1 cellular context compared by ENCODE assay signal in genomic region chr10:125448596-125448995, GRCh38.
TF ChIP-seq lines count a peak whose summit lies in the region.

No MANE protein-coding gene starts in this region.

TF ChIP-seq in HCT116, 20 proteins besides CTCF, POLR2A, EP300 and RAD21 (continued from another document):
- TF ChIP-seq ATF3 (IDR thresholded peaks at IDR 0.05) (no peak), CBX3 (IDR thresholded peaks at IDR 0.05; ENCODE audit: low read depth) (peak; percentile 39; the same call in 1 of the 2 replicates), SP1 (IDR thresholded peaks at IDR 0.05; ENCODE audit: low read depth) (no peak)
